Comparison of ENCODE assay signal across 8 cellular contexts in genomic region chr3:56556908-56557814, GRCh38. TPM values are rescaled to one million over a fixed set of nuclear protein-coding genes. Genes with fewer than 3 reads are reported as not detected.
DNase-seq lines count a peak whose midpoint lies in the region; ATAC-seq and TF ChIP-seq lines count a peak whose summit lies in the region.

Gene CCDC66, plus strand, starts transcription at chr3:56557175. Its CDS starts 68 bp downstream, at chr3:56557243.

- POLR2A ChIA-PET in activated CD4-positive, alpha-beta T cell treated with anti-CD3 and anti-CD28 coated beads, Interleukin-2, amount 10 ng/mL, durations not matched to agents 7 days and 5 days (lab: Charles Lee): interaction anchor here (0.6 to 0.7 kb wide), 2 partner anchors 243 to 325 kb away, joined by 5 to 7 read pairs; no protein-coding TSS in a partner anchor

- TF ChIP-seq CTCF in C4-2B (conservative IDR thresholded peaks at IDR 0.05): peak; percentile 85

- DNase-seq in NCI-H526 treated with DMSO at 0.1 percent for 48 hours (lab: John Stamatoyannopoulos, UW) (peak; percentile 84), cortex of kidney (lab: John Stamatoyannopoulos, UW) (peak; percentile 39), left lobe of liver (ENCODE audit: low spot score) (peak; percentile 95)
- peak; percentile 95 for DNase-seq in activated CD4-positive, alpha-beta T cell treated with anti-CD3 and anti-CD28 coated beads, Interleukin-2, amount 10 ng/mL, durations not matched to agents 7 days and 5 days
- DNase-seq in stimulated activated CD4-positive, alpha-beta T cell treated with anti-CD3 and anti-CD28 coated beads, Interleukin-2, amount 100 ng/mL, for 4 hours (ENCODE audit: low read depth): peak; percentile 90

- H3K9me3 Mint-ChIP-seq in activated CD4-positive, alpha-beta T cell treated with anti-CD3 and anti-CD28 coated beads, Interleukin-2, amount 10 ng/mL, durations not matched to agents 7 days and 5 days: peaks cover 4% of the 10 kb centered on the region

- H3K36me3 Mint-ChIP-seq in activated CD4-positive, alpha-beta T cell treated with anti-CD3 and anti-CD28 coated beads, Interleukin-2, amount 10 ng/mL, durations not matched to agents 7 days and 5 days (ENCODE audit: low read depth): peaks cover 15% of the 10 kb centered on the region

- peak within 1 kb of the TSS; percentile 88 for H3K27ac ChIP-seq in C4-2B

- peak; percentile 99 for ATAC-seq in GM19328 (IDR thresholded peaks at IDR 0.05; ENCODE audit: unreplicated experiment)
- peak; percentile 99 for ATAC-seq in HG03520 (IDR thresholded peaks at IDR 0.05; ENCODE audit: unreplicated experiment)
- peak; percentile 99 for ATAC-seq in left lobe of liver

- peaks cover 20% of the 10 kb centered on the region for H3K27me3 Mint-ChIP-seq in activated CD4-positive, alpha-beta T cell treated with anti-CD3 and anti-CD28 coated beads, Interleukin-2, amount 10 ng/mL, durations not matched to agents 7 days and 5 days

- peaks cover 24% of the 10 kb centered on the region for H3K4me1 Mint-ChIP-seq in activated CD4-positive, alpha-beta T cell treated with anti-CD3 and anti-CD28 coated beads, Interleukin-2, amount 10 ng/mL, durations not matched to agents 7 days and 5 days

- peak within 1 kb of the TSS; percentile 99 for H3K27ac Mint-ChIP-seq in activated CD4-positive, alpha-beta T cell treated with anti-CD3 and anti-CD28 coated beads, Interleukin-2, amount 10 ng/mL, durations not matched to agents 7 days and 5 days

- CTCF ChIA-PET in activated CD4-positive, alpha-beta T cell treated with anti-CD3 and anti-CD28 coated beads, Interleukin-2, amount 10 ng/mL, durations not matched to agents 7 days and 5 days (lab: Charles Lee): interaction anchor here (0.7 to 1.8 kb wide), 5 partner anchors 13 to 179 kb away, joined by 3 to 5 read pairs (median 4); no protein-coding TSS in a partner anchor

- H3K4me3 Mint-ChIP-seq in activated CD4-positive, alpha-beta T cell treated with anti-CD3 and anti-CD28 coated beads, Interleukin-2, amount 10 ng/mL, durations not matched to agents 7 days and 5 days: peak within 1 kb of the TSS; percentile 97

RNA-seq across cellular contexts. Expression of gene CCDC66, which starts in this region (rescaled TPM):
- 10 to 100 TPM; 38.2 to 40.0 TPM for total RNA-seq in activated CD4-positive, alpha-beta T cell treated with anti-CD3 and anti-CD28 coated beads, Interleukin-2, amount 10 ng/mL, durations not matched to agents 7 days and 5 days
- 6.2 TPM for total RNA-seq in left lobe of liver

Comparison
In these comparisons a context has a peak if more than half of its experiments do, and no peak if none do; other contexts are left out.
1. Peak in every context shown above with its lines: DNase-seq, ATAC-seq and H3K27ac ChIP-seq.
2. DNase-seq: peak in every context shown above with its lines; median percentile 95 in activated CD4-positive, alpha-beta T cell treated with anti-CD3 and anti-CD28 coated beads, Interleukin-2, amount 10 ng/mL, durations not matched to agents 7 days and 5 days; 95 in left lobe of liver; 90 in stimulated activated CD4-positive, alpha-beta T cell treated with anti-CD3 and anti-CD28 coated beads, Interleukin-2, amount 100 ng/mL, for 4 hours; 84 in NCI-H526 treated with DMSO at 0.1 percent for 48 hours; 39 in cortex of kidney.